ENCODE assay signal across 1 cellular context in the genomic region with DNA sequence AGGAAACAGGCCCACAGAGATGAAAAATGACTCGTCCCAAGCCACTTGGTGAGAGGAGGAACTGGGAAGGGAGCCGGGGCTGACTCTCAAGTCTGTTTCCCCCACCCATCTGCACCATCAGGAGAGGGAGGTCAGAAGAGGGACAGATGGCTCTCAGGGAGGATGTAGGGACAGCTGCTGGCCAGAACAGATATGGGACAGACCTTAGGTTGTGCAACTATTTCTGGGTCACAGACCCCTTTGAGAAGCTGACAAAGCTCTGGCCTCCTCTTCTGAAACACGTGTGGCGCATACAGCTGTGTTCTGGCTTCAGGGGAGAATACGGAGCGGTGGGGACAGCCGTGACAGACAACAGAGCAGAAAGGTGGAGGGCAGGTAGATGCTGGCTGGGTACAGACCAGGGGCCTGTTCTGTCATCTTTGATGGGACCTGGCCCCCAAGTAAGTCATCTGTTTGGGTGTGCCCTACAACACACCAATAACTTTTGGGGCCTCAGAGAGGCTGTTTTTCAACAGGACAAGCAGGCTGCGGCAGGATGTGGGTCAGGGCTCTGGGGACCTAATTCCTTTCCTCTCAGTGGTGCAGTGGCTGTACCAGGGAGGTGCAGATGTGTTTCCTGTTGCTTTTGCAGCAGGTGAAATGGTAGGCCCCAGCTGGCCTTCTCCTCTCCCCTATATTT.
A peak's percentile ranks its signal among the peaks of the same experiment; 100 is the strongest.
TF ChIP-seq lines count a peak whose summit lies in the region.

No MANE protein-coding gene starts in this region.

TF ChIP-seq in K562, 482 proteins besides CTCF, POLR2A, EP300 and RAD21 (continued from another document and continues in another):
- TF ChIP-seq, protein P1, sequence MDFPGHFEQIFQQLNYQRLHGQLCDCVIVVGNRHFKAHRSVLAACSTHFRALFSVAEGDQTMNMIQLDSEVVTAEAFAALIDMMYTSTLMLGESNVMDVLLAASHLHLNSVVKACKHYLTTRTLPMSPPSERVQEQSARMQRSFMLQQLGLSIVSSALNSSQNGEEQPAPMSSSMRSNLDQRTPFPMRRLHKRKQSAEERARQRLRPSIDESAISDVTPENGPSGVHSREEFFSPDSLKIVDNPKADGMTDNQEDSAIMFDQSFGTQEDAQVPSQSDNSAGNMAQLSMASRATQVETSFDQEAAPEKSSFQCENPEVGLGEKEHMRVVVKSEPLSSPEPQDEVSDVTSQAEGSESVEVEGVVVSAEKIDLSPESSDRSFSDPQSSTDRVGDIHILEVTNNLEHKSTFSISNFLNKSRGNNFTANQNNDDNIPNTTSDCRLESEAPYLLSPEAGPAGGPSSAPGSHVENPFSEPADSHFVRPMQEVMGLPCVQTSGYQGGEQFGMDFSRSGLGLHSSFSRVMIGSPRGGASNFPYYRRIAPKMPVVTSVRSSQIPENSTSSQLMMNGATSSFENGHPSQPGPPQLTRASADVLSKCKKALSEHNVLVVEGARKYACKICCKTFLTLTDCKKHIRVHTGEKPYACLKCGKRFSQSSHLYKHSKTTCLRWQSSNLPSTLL (IDR thresholded peaks at IDR 0.05) = no peak
- TF ChIP-seq ZNF75A (CRISPR knock-in tag; IDR thresholded peaks at IDR 0.05) (no peak), HSF4 (CRISPR knock-in tag; IDR thresholded peaks at IDR 0.05; ENCODE audit: borderline replicate concordance) (no peak), RUNX1 (IDR thresholded peaks at IDR 0.05; ENCODE audit: low read depth) (peak; percentile 80; the same call in 1 of the 2 replicates), ZSCAN29 (IDR thresholded peaks at IDR 0.05) (no peak), PRPF4 (IDR thresholded peaks at IDR 0.05; ENCODE audit: insufficient read depth, low read depth, low read length, poor library complexity, severe bottlenecking) (no peak), GATA2 (CRISPR knock-in tag; IDR thresholded peaks at IDR 0.05) (peak; percentile 97), ZKSCAN3 (CRISPR knock-in tag; IDR thresholded peaks at IDR 0.05) (no peak), ASH1L (IDR thresholded peaks at IDR 0.05; ENCODE audit: borderline replicate concordance, low read depth, partially characterized antibody) (no peak), ZFP1 (CRISPR knock-in tag; IDR thresholded peaks at IDR 0.05) (no peak), ZNF778 (CRISPR knock-in tag; IDR thresholded peaks at IDR 0.05) (no peak), CCNT2 (IDR thresholded peaks at IDR 0.05; ENCODE audit: borderline replicate concordance, extremely low read depth, insufficient read length, low read depth, low read length) (no peak), CCAR2 (IDR thresholded peaks at IDR 0.05; ENCODE audit: low read depth, low read length) (0 out of 2 replicates have a peak, but pooled peaks have one; percentile 26), ZC3H8 (IDR thresholded peaks at IDR 0.05) (no peak), BRD9 (IDR thresholded peaks at IDR 0.05; ENCODE audit: low read depth, partially characterized antibody) (no peak), SP2 (IDR thresholded peaks at IDR 0.05; ENCODE audit: extremely low read depth, low read depth, low read length, poor library complexity, severe bottlenecking) (no peak), ARID2 (IDR thresholded peaks at IDR 0.05) (no peak), ZNF707 (CRISPR knock-in tag; conservative IDR thresholded peaks at IDR 0.05) (no peak), MECOM (CRISPR knock-in tag; IDR thresholded peaks at IDR 0.05) (0 out of 2 replicates have a peak, but pooled peaks have one; percentile 28), RCOR1 (IDR thresholded peaks at IDR 0.05; ENCODE audit: borderline replicate concordance in 1 of 2, low read depth in 2 of 2, low read length in 2 of 2) (peak; percentile 61 to 93; a peak in 3 of 4 replicates), NR4A1 (CRISPR knock-in tag; IDR thresholded peaks at IDR 0.05) (no peak), NR4A1 (tag; IDR thresholded peaks at IDR 0.05) (peak; percentile 58; the same call in 1 of the 2 replicates), NCOR1 (IDR thresholded peaks at IDR 0.05) (peak; percentile 98), ETV1 (tag; conservative IDR thresholded peaks at IDR 0.05; ENCODE audit: low read depth) (peak; percentile 74), NFIC (IDR thresholded peaks at IDR 0.05) (peak; percentile 95), HNRNPUL1 (IDR thresholded peaks at IDR 0.05; ENCODE audit: low read length) (0 out of 2 replicates have a peak, but pooled peaks have one; percentile 44), TEAD1 (CRISPR knock-in tag; IDR thresholded peaks at IDR 0.05) (peak in 1 of 2 experiments; percentile 49; a peak in 1 of 4 replicates), SRSF9 (IDR thresholded peaks at IDR 0.05; ENCODE audit: borderline replicate concordance, low read depth, low read length) (no peak), NFRKB (IDR thresholded peaks at IDR 0.05; ENCODE audit: low read depth) (0 out of 2 replicates have a peak, but pooled peaks have one; percentile 29), WHSC1 (IDR thresholded peaks at IDR 0.05; ENCODE audit: low read length) (no peak), CBFA2T2 (conservative IDR thresholded peaks at IDR 0.05) (peak; percentile 99)
- TF ChIP-seq, protein P2, sequence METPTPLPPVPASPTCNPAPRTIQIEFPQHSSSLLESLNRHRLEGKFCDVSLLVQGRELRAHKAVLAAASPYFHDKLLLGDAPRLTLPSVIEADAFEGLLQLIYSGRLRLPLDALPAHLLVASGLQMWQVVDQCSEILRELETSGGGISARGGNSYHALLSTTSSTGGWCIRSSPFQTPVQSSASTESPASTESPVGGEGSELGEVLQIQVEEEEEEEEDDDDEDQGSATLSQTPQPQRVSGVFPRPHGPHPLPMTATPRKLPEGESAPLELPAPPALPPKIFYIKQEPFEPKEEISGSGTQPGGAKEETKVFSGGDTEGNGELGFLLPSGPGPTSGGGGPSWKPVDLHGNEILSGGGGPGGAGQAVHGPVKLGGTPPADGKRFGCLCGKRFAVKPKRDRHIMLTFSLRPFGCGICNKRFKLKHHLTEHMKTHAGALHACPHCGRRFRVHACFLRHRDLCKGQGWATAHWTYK (CRISPR knock-in tag; IDR thresholded peaks at IDR 0.05) = no peak; the same call in 1 of the 2 replicates
- TF ChIP-seq, protein P3, sequence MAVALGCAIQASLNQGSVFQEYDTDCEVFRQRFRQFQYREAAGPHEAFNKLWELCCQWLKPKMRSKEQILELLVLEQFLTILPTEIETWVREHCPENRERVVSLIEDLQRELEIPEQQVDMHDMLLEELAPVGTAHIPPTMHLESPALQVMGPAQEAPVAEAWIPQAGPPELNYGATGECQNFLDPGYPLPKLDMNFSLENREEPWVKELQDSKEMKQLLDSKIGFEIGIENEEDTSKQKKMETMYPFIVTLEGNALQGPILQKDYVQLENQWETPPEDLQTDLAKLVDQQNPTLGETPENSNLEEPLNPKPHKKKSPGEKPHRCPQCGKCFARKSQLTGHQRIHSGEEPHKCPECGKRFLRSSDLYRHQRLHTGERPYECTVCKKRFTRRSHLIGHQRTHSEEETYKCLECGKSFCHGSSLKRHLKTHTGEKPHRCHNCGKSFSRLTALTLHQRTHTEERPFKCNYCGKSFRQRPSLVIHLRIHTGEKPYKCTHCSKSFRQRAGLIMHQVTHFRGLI (CRISPR knock-in tag; IDR thresholded peaks at IDR 0.05) = no peak
- TF ChIP-seq, protein P4, sequence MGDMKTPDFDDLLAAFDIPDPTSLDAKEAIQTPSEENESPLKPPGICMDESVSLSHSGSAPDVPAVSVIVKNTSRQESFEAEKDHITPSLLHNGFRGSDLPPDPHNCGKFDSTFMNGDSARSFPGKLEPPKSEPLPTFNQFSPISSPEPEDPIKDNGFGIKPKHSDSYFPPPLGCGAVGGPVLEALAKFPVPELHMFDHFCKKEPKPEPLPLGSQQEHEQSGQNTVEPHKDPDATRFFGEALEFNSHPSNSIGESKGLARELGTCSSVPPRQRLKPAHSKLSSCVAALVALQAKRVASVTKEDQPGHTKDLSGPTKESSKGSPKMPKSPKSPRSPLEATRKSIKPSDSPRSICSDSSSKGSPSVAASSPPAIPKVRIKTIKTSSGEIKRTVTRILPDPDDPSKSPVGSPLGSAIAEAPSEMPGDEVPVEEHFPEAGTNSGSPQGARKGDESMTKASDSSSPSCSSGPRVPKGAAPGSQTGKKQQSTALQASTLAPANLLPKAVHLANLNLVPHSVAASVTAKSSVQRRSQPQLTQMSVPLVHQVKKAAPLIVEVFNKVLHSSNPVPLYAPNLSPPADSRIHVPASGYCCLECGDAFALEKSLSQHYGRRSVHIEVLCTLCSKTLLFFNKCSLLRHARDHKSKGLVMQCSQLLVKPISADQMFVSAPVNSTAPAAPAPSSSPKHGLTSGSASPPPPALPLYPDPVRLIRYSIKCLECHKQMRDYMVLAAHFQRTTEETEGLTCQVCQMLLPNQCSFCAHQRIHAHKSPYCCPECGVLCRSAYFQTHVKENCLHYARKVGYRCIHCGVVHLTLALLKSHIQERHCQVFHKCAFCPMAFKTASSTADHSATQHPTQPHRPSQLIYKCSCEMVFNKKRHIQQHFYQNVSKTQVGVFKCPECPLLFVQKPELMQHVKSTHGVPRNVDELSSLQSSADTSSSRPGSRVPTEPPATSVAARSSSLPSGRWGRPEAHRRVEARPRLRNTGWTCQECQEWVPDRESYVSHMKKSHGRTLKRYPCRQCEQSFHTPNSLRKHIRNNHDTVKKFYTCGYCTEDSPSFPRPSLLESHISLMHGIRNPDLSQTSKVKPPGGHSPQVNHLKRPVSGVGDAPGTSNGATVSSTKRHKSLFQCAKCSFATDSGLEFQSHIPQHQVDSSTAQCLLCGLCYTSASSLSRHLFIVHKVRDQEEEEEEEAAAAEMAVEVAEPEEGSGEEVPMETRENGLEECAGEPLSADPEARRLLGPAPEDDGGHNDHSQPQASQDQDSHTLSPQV (IDR thresholded peaks at IDR 0.05) = peak; percentile 97
- TF ChIP-seq, protein P5, sequence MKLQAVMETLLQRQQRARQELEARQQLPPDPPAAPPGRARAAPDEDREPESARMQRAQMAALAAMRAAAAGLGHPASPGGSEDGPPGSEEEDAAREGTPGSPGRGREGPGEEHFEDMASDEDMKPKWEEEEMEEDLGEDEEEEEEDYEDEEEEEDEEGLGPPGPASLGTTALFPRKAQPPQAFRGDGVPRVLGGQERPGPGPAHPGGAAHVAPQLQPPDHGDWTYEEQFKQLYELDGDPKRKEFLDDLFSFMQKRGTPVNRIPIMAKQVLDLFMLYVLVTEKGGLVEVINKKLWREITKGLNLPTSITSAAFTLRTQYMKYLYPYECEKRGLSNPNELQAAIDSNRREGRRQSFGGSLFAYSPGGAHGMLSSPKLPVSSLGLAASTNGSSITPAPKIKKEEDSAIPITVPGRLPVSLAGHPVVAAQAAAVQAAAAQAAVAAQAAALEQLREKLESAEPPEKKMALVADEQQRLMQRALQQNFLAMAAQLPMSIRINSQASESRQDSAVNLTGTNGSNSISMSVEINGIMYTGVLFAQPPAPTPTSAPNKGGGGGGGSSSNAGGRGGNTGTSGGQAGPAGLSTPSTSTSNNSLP (IDR thresholded peaks at IDR 0.05; ENCODE audit: borderline replicate concordance, low read depth, low read length) = no peak
- TF ChIP-seq, protein P6, sequence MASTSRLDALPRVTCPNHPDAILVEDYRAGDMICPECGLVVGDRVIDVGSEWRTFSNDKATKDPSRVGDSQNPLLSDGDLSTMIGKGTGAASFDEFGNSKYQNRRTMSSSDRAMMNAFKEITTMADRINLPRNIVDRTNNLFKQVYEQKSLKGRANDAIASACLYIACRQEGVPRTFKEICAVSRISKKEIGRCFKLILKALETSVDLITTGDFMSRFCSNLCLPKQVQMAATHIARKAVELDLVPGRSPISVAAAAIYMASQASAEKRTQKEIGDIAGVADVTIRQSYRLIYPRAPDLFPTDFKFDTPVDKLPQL (IDR thresholded peaks at IDR 0.05; ENCODE audit: extremely low read depth, insufficient read length) = no peak
- TF ChIP-seq, protein P7, sequence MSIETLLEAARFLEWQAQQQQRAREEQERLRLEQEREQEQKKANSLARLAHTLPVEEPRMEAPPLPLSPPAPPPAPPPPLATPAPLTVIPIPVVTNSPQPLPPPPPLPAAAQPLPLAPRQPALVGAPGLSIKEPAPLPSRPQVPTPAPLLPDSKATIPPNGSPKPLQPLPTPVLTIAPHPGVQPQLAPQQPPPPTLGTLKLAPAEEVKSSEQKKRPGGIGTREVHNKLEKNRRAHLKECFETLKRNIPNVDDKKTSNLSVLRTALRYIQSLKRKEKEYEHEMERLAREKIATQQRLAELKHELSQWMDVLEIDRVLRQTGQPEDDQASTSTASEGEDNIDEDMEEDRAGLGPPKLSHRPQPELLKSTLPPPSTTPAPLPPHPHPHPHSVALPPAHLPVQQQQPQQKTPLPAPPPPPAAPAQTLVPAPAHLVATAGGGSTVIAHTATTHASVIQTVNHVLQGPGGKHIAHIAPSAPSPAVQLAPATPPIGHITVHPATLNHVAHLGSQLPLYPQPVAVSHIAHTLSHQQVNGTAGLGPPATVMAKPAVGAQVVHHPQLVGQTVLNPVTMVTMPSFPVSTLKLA (conservative IDR thresholded peaks at IDR 0.05) = peak; percentile 90 to 96
- TF ChIP-seq, protein P8, sequence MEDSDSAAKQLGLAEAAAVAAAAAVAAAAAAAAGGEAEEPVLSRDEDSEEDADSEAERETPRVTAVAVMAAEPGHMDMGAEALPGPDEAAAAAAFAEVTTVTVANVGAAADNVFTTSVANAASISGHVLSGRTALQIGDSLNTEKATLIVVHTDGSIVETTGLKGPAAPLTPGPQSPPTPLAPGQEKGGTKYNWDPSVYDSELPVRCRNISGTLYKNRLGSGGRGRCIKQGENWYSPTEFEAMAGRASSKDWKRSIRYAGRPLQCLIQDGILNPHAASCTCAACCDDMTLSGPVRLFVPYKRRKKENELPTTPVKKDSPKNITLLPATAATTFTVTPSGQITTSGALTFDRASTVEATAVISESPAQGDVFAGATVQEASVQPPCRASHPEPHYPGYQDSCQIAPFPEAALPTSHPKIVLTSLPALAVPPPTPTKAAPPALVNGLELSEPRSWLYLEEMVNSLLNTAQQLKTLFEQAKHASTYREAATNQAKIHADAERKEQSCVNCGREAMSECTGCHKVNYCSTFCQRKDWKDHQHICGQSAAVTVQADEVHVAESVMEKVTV (CRISPR knock-in tag; IDR thresholded peaks at IDR 0.05) = no peak
- TF ChIP-seq, protein P9, sequence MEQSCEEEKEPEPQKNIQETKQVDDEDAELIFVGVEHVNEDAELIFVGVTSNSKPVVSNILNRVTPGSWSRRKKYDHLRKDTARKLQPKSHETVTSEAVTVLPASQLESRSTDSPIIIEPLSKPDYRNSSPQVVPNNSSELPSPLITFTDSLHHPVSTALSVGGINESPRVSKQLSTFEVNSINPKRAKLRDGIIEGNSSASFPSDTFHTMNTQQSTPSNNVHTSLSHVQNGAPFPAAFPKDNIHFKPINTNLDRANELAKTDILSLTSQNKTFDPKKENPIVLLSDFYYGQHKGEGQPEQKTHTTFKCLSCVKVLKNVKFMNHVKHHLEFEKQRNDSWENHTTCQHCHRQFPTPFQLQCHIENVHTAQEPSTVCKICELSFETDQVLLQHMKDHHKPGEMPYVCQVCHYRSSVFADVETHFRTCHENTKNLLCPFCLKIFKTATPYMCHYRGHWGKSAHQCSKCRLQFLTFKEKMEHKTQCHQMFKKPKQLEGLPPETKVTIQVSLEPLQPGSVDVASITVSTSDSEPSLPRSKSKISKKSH (CRISPR knock-in tag; IDR thresholded peaks at IDR 0.05) = no peak
- TF ChIP-seq, protein P10, sequence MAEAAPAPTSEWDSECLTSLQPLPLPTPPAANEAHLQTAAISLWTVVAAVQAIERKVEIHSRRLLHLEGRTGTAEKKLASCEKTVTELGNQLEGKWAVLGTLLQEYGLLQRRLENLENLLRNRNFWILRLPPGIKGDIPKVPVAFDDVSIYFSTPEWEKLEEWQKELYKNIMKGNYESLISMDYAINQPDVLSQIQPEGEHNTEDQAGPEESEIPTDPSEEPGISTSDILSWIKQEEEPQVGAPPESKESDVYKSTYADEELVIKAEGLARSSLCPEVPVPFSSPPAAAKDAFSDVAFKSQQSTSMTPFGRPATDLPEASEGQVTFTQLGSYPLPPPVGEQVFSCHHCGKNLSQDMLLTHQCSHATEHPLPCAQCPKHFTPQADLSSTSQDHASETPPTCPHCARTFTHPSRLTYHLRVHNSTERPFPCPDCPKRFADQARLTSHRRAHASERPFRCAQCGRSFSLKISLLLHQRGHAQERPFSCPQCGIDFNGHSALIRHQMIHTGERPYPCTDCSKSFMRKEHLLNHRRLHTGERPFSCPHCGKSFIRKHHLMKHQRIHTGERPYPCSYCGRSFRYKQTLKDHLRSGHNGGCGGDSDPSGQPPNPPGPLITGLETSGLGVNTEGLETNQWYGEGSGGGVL (CRISPR knock-in tag; IDR thresholded peaks at IDR 0.05) = no peak
